In genomic region chr19:45442927-45443461, GRCh38 we compare ENCODE assay signal across 7 cellular contexts. TPM values are rescaled to one million over a fixed set of nuclear protein-coding genes. Genes with fewer than 3 reads are reported as not detected.
DNase-seq lines count a peak whose midpoint lies in the region; ATAC-seq, FAIRE-seq and TF ChIP-seq lines count a peak whose summit lies in the region.

No MANE protein-coding gene starts in this region.

- H3K4me1 ChIP-seq in adipocyte (ENCODE audit: control insufficient read depth, insufficient read depth, low read length) (peaks cover 22% of the 10 kb centered on the region), right cardiac atrium (ENCODE audit: control insufficient read depth, insufficient read depth, low read length) (peaks cover 7% of the 10 kb centered on the region)

- TF ChIP-seq POLR2A in GM12891 (IDR thresholded peaks at IDR 0.05; ENCODE audit: low read depth, low read length) = no peak

- no peaks in the 10 kb centered on the region for H3K36me3 ChIP-seq in adipocyte (ENCODE audit: control insufficient read depth, insufficient read depth, low read length, severe bottlenecking)

- peak overlapping the region; percentile 78 for H3K4me3 ChIP-seq in adipocyte (ENCODE audit: low read length)
- H3K4me3 ChIP-seq in right cardiac atrium (ENCODE audit: low read length) = peak overlapping the region; percentile 55
- peak overlapping the region; percentile 39 for H3K4me3 ChIP-seq in skeletal muscle cell (ENCODE audit: low read depth, low read length)

- H3K9me3 ChIP-seq in adipocyte (ENCODE audit: control insufficient read depth, low read length) (no peaks in the 10 kb centered on the region), right cardiac atrium (ENCODE audit: control insufficient read depth, low read length) (no peaks in the 10 kb centered on the region)

- 8% methylated on average over 14 of the region's 14 CpGs for WGBS in right cardiac atrium

- peak overlapping the region; percentile 95 for H3K27ac ChIP-seq in right cardiac atrium (ENCODE audit: low read length)

- ATAC-seq in right cardiac atrium = peak in 1 of 2 donors; percentile 2

- H3K27me3 ChIP-seq in adipocyte (replicated peaks; ENCODE audit: control insufficient read depth, insufficient read depth, low read length) = no peaks in the 10 kb centered on the region
- H3K27me3 ChIP-seq in right cardiac atrium (ENCODE audit: control insufficient read depth, insufficient read depth) = no peaks in the 10 kb centered on the region

- peak overlapping the region; percentile 74 for H3K9ac ChIP-seq in adipocyte (ENCODE audit: low read length)

- DNase-seq in GM12891 (ENCODE audit: insufficient read length, low spot score) = no peak
- peak; percentile 91 for DNase-seq in NOMO-1 treated with DMSO at 0.1 percent for 48 hours (lab: John Stamatoyannopoulos, UW; ENCODE audit: unreplicated experiment)
- peak; percentile 66 for DNase-seq in adipocyte (ENCODE audit: low read depth)
- peak; percentile 64 to 82 (median 78) for DNase-seq in right cardiac atrium
- no peak for DNase-seq in skeletal muscle cell (ENCODE audit: low read depth)
- no peak for DNase-seq in NCI-H510A (lab: John Stamatoyannopoulos, UW)
- no peak for DNase-seq in DMS79 treated with DMSO at 0.1 percent for 48 hours (lab: John Stamatoyannopoulos, UW)

- FAIRE-seq in GM12891 (lab: Jason Lieb, UNC) = peak; percentile 38

- intact Hi-C loops in right cardiac atrium (cut with DNase I) = no loop called here

TF ChIP-seq in GM12891, 5 proteins besides CTCF, POLR2A, EP300 and RAD21:
- TF ChIP-seq SPI1 (IDR thresholded peaks at IDR 0.05; ENCODE audit: low read depth, low read length) (peak; percentile 72), TAF1 (IDR thresholded peaks at IDR 0.05; ENCODE audit: low read depth, low read length) (no peak)

RNA-seq across cellular contexts. Expression of gene ERCC1, which starts 19.3 kb away (rescaled TPM):
- polyA plus RNA-seq in GM12891 (2012; ENCODE audit: low read depth, missing spikeins) = 37.4 TPM
- 100 to 1,000 TPM; 133 to 143 (median 139) TPM for total RNA-seq in right cardiac atrium
- polyA plus RNA-seq in right cardiac atrium = 139 TPM

RNA-seq across cellular contexts. Expression of gene FOSB, which starts 24.8 kb away (rescaled TPM):
- polyA plus RNA-seq in GM12891 (2012; ENCODE audit: low read depth, missing spikeins) = 6.5 TPM
- total RNA-seq in right cardiac atrium = 10 to 100 TPM in 1 of 4 donors, 1 to 10 TPM in 3; 1.6 to 16.3 (median 6.1) TPM
- 57.8 TPM for polyA plus RNA-seq in right cardiac atrium

RNA-seq across cellular contexts. Expression of gene POLR1G, which starts 36.5 kb away (rescaled TPM):
- 2.7 TPM for polyA plus RNA-seq in GM12891 (2012; ENCODE audit: low read depth, missing spikeins)
- total RNA-seq in right cardiac atrium = 1 to 10 TPM; 4.0 to 6.3 (median 5.0) TPM
- polyA plus RNA-seq in right cardiac atrium = 4.0 TPM

RNA-seq across cellular contexts. Expression of gene PPP1R13L, which starts 38.1 kb away (rescaled TPM):
- polyA plus RNA-seq in GM12891 (2012; ENCODE audit: low read depth, missing spikeins) = 10.9 TPM
- 100 to 1,000 TPM; 131 to 161 (median 150) TPM for total RNA-seq in right cardiac atrium
- polyA plus RNA-seq in right cardiac atrium = 100 TPM

RNA-seq across cellular contexts. Expression of gene RTN2, which starts 53.9 kb away (rescaled TPM):
- 5.6 TPM for polyA plus RNA-seq in GM12891 (2012; ENCODE audit: low read depth, missing spikeins)
- 10 to 100 TPM; 18.7 to 26.4 (median 20.4) TPM for total RNA-seq in right cardiac atrium
- polyA plus RNA-seq in right cardiac atrium = 20.2 TPM

Comparison
In these comparisons a context has a peak if more than half of its experiments do, and no peak if none do; other contexts are left out.
1. DNase-seq: peak in NOMO-1 treated with DMSO at 0.1 percent for 48 hours (single experiment), adipocyte (single experiment) and right cardiac atrium (3 of 3); none in GM12891 (single experiment), skeletal muscle cell (single experiment), NCI-H510A (single experiment) and DMS79 treated with DMSO at 0.1 percent for 48 hours (single experiment).
2. Peak in every context shown above with its lines, with median percentiles within 50 percentile points of each other: H3K4me3 ChIP-seq.